Comparison of ENCODE assay signal across 14 cellular contexts in the genomic region with DNA sequence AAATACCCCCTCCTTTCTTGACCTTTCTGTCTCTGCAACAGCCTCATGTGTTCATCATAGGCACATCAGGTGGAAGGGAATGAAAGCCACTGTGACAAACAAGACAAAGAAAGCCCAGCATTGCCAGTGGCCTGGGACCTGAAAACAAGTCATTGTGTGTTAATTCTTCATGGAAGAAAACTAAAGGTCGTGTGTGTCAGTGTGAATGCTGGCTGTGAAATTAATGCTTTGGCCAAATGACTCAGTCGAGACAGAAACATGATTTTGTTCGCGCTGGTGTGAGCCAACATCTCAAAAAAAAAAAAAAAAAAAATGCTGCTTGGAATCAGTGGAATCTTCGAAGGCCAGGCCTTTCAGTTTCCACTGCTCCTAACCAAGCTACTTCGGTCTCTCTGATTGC.
DNase-seq lines count a peak whose midpoint lies in the region; ATAC-seq and TF ChIP-seq lines count a peak whose summit lies in the region.
"Had no signal": no experiment of that assay in that cellular context is flagged by ENCODE, and none has a peak within 500 bp of the region (broad histone marks: within the 10 kb centered on the region; RNA-seq: fewer than 3 reads in every experiment).

No MANE protein-coding gene starts in this region.

- in situ Hi-C loops in GM13976 (cut with MboI; ENCODE audit: low sequenced_read_pairs, unreplicated experiment): no loop called here

- ATAC-seq in right cardiac atrium: peak; percentile 75 to 78
- peak; percentile 85 for ATAC-seq in sciatic nerve
- no peak for ATAC-seq in GM19351 (IDR thresholded peaks at IDR 0.05; ENCODE audit: unreplicated experiment)

- no peak for TF ChIP-seq CTCF in GM13976 (IDR thresholded peaks at IDR 0.05; ENCODE audit: borderline replicate concordance, control extremely low read depth, extremely low read depth, insufficient read depth, missing control alignments)

- DNase-seq in C1 segment of cervical spinal cord (lab: John Stamatoyannopoulos, UW): peak in 12 of 14 donors; percentile 25 to 76 (median 58)
- DNase-seq in caudate nucleus (lab: John Stamatoyannopoulos, UW): peak in 44 of 61 donors; percentile 13 to 82 (median 58)
- no peak for DNase-seq in right cardiac atrium
- no peak for DNase-seq in sciatic nerve (ENCODE audit: low spot score)
- no peak for DNase-seq in NCI-H2081 treated with DMSO at 0.1 percent for 48 hours (lab: John Stamatoyannopoulos, UW)
- DNase-seq in GM13976 (ENCODE audit: low spot score): no peak
- no peak for DNase-seq in HuH-7 (ENCODE audit: low spot score)
- DNase-seq: activated T-cell treated with anti-CD3 and anti-CD28 coated beads for 4 hours, AML-193, EL, kidney glomerular epithelial cell, NCI-H510A treated with DMSO at 0.1 percent for 48 hours, RPMI8226 had no signal

- WGBS in right cardiac atrium: 50% methylated on average over 6 of the region's 6 CpGs

- intact Hi-C loops in right cardiac atrium (cut with DNase I) (no loop called here), sciatic nerve (cut with DNase I) (no loop called here)

- H3K27me3 ChIP-seq in right cardiac atrium (ENCODE audit: control insufficient read depth, insufficient read depth): no peaks in the 10 kb centered on the region

- no peak overlapping the region for H3K4me3 ChIP-seq in right cardiac atrium (ENCODE audit: low read length)

- H3K27ac ChIP-seq in caudate nucleus (ENCODE audit: low read depth, low read length) (peak overlapping the region; percentile 95), right cardiac atrium (ENCODE audit: low read length) (no peak overlapping the region)

- peaks cover 3% of the 10 kb centered on the region for H3K4me1 ChIP-seq in right cardiac atrium (ENCODE audit: control insufficient read depth, insufficient read depth, low read length)

- H3K9me3 ChIP-seq in right cardiac atrium (ENCODE audit: control insufficient read depth, low read length): no peaks in the 10 kb centered on the region

Comparison
In these comparisons a context has a peak if more than half of its experiments do, and no peak if none do; other contexts are left out.
1. DNase-seq: peak in C1 segment of cervical spinal cord (12 of 14) and caudate nucleus (44 of 61); none in right cardiac atrium (0 of 3), sciatic nerve (single experiment), NCI-H2081 treated with DMSO at 0.1 percent for 48 hours (single experiment), GM13976 (single experiment) and HuH-7 (single experiment).